ENCODE assay signal across 8 cellular contexts in genomic region chr4:1009647-1010521, GRCh38. TPM values are rescaled to one million over a fixed set of nuclear protein-coding genes. Genes with fewer than 3 reads are reported as not detected.
DNase-seq lines count a peak whose midpoint lies in the region; ATAC-seq and TF ChIP-seq lines count a peak whose summit lies in the region.

No MANE protein-coding gene starts in this region.

- TF ChIP-seq CTCF in GM12874 (IDR thresholded peaks at IDR 0.05; ENCODE audit: insufficient read depth, low read depth, low read length) (peak; percentile 23; the same call in 1 of the 2 replicates), omental fat pad (IDR thresholded peaks at IDR 0.05) (no peak), testis (IDR thresholded peaks at IDR 0.05) (no peak)

- peak overlapping the region; percentile 51 to 64 for H3K4me3 ChIP-seq in testis

- peak; percentile 79 for DNase-seq in RPMI8226
- peak; percentile 67 for DNase-seq in activated gamma-delta T cell treated with anti-CD3 and anti-CD28 coated beads, Interleukin-2, amount 50 U/mL, for 16 hours (ENCODE audit: low read depth)
- peak; percentile 76 for DNase-seq in glomerular visceral epithelial cell (ENCODE audit: extremely low spot score)
- no peak for DNase-seq in omental fat pad (ENCODE audit: low spot score)
- peak; percentile 74 for DNase-seq in testis
- no peak for DNase-seq in NK-92 treated with Interleukin-12 subunit alpha and Interleukin-12 subunit beta, amount 100 ng/mL, for 24 hours (lab: John Stamatoyannopoulos, UW)

- no peaks in the 10 kb centered on the region for H3K36me3 ChIP-seq in testis (ENCODE audit: low read depth, missing control alignments)

- H3K9me3 ChIP-seq in testis = no peaks in the 10 kb centered on the region

- no peak overlapping the region for H3K27ac ChIP-seq in testis

- H3K4me1 ChIP-seq in testis = peaks cover 20% of the 10 kb centered on the region

- no peak for TF ChIP-seq POLR2A in testis (IDR thresholded peaks at IDR 0.05)

- peak; percentile 46 for ATAC-seq in HG02852 (IDR thresholded peaks at IDR 0.05; ENCODE audit: unreplicated experiment)
- peak; percentile 41 for ATAC-seq in omental fat pad (ENCODE audit: low FRiP score)

- H3K27me3 ChIP-seq in testis = no peaks in the 10 kb centered on the region

- intact Hi-C loops in testis (cut with DNase I; ENCODE audit: low total_unique reads) = no loop called here

- 1% methylated on average over 48 of the region's 107 CpGs; no CpG with 5 or more reads in 1 of the 2 donors for whole genome bisulfite sequencing in testis, 2 donors

RNA-seq across cellular contexts. Expression of gene FGFRL1, which starts 1.5 kb away (rescaled TPM):
- total RNA-seq in omental fat pad (10 to 100 TPM; 25.1 to 91.7 (median 68.8) TPM), testis (10 to 100 TPM; 13.7 to 25.6 TPM)
- 14.4 TPM for polyA plus RNA-seq in testis (ENCODE audit: insufficient read depth, low read depth, low replicate concordance)

RNA-seq across cellular contexts. Expression of gene SLC26A1, which starts 16.7 kb away (rescaled TPM):
- total RNA-seq in omental fat pad = under 1 TPM in 2 of 4 donors, not detected in 2; 0.09 to 0.12 TPM
- 1 to 10 TPM in 1 of 2 donors, under 1 TPM in 1; 0.99 to 2.0 TPM for total RNA-seq in testis
- 0.51 TPM for polyA plus RNA-seq in testis (ENCODE audit: insufficient read depth, low read depth, low replicate concordance)

RNA-seq across cellular contexts. Expression of gene IDUA, which starts 23.0 kb away (rescaled TPM):
- 10 to 100 TPM; 15.5 to 32.2 (median 16.9) TPM for total RNA-seq in omental fat pad
- total RNA-seq in testis = 10 to 100 TPM; 35.7 to 39.4 TPM
- polyA plus RNA-seq in testis (ENCODE audit: insufficient read depth, low read depth, low replicate concordance) = 8.9 TPM

RNA-seq across cellular contexts. Expression of gene DGKQ, which starts 36.5 kb away (rescaled TPM):
- total RNA-seq in omental fat pad (10 to 100 TPM in 1 of 4 donors, 1 to 10 TPM in 3; 4.8 to 10.2 (median 8.1) TPM), testis (10 to 100 TPM; 20.7 to 22.7 TPM)
- 10.8 TPM for polyA plus RNA-seq in testis (ENCODE audit: insufficient read depth, low read depth, low replicate concordance)

Comparison
In these comparisons a context has a peak if more than half of its experiments do, and no peak if none do; other contexts are left out.
1. DNase-seq: peak in RPMI8226 (single experiment), activated gamma-delta T cell treated with anti-CD3 and anti-CD28 coated beads, Interleukin-2, amount 50 U/mL, for 16 hours (single experiment), glomerular visceral epithelial cell (single experiment) and testis (single experiment); none in omental fat pad (single experiment) and NK-92 treated with Interleukin-12 subunit alpha and Interleukin-12 subunit beta, amount 100 ng/mL, for 24 hours (single experiment).